In the genomic region with DNA sequence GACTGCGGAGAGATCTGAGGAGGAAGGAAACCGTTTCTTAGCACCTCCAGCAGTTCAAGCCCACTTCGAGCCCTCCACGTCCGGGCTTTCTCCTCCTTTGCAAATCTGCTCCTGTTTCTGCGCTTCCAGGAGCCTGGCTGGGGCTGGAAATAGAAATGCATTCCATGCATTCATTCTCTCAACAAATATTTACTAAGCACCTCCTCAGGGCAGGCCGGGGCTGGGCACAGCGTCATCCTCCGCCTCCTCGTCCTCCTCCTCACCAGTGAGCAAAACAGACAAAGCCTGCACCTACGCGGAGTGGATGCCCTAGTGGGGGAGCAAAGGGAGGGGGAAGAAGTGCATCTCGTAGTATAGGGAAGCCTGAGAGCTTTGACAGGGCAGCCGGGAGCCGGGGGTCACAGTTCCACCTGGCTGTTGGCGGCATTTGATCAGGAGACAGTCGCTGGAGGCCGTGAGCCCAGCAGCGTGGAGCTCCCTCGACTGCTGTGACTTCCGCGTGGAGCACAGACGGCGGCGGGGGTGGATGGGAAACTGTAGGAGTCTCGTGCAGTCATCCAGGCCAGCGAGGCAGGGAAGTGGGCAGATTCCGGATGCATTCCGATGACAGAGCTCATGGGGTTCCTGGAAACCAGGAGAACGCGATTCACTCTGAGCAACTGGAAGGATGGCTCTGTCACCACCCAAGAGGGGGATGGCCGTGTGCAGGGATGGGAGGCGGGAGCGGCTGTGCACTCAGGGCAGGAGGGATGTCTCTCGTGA, we compare ENCODE assay signal across 8 cellular contexts.
DNase-seq lines count a peak whose midpoint lies in the region; ATAC-seq, FAIRE-seq and TF ChIP-seq lines count a peak whose summit lies in the region.

No MANE protein-coding gene starts in this region.

- peaks cover 34% of the 10 kb centered on the region for H3K79me1 ChIP-seq in trophoblast cell (ENCODE audit: low read length)

- H3K23ac ChIP-seq in trophoblast cell (ENCODE audit: low read length), result no peak overlapping the region

- H2AFZ ChIP-seq in trophoblast cell (ENCODE audit: insufficient read depth, low read length, poor library complexity), result peak overlapping the region; percentile 12

- no CpG with 5 or more reads among the region's 35 CpGs for WGBS in trophoblast cell (ENCODE audit: extremely low coverage, insufficient coverage, insufficient read length)

- H3K4me1 ChIP-seq in NT2/D1 (ENCODE audit: insufficient read depth, insufficient read length) (peaks cover 25% of the 10 kb centered on the region), trophoblast cell (ENCODE audit: control insufficient read depth in 1 of 2, insufficient read depth in 2 of 2, low read length in 2 of 2) (peaks cover 21 to 31% of the 10 kb centered on the region in 2 experiments)

- H2BK12ac ChIP-seq in trophoblast cell (ENCODE audit: low read length), result peak overlapping the region; percentile 74

- H3K36me3 ChIP-seq in NT2/D1 (ENCODE audit: insufficient read depth, insufficient read length, low read length), result no peaks in the 10 kb centered on the region
- H3K36me3 ChIP-seq in trophoblast cell (ENCODE audit: control insufficient read depth in 1 of 2, insufficient read depth in 2 of 2, low read length in 2 of 2), result no peaks in the 10 kb centered on the region

- H3K4me3 ChIP-seq in NT2/D1 (ENCODE audit: insufficient read length, low read depth) (peak overlapping the region; percentile 31), fibroblast of the aortic adventitia (ENCODE audit: low read depth, low read length) (no peak overlapping the region), trophoblast cell (ENCODE audit: low read depth, low read length) (no peak overlapping the region)

- peak overlapping the region; percentile 93 for H3K27ac ChIP-seq in trophoblast cell (ENCODE audit: low read depth, low read length)

- peaks cover 7% of the 10 kb centered on the region; the same call in 1 of the 2 replicates for H3K9me3 ChIP-seq in NT2/D1 (ENCODE audit: insufficient read depth, low read length)
- H3K9me3 ChIP-seq in trophoblast cell (ENCODE audit: insufficient read depth, low read depth, low read length), result peaks cover 14% of the 10 kb centered on the region

- peak overlapping the region; percentile 0 for H4K12ac ChIP-seq in trophoblast cell (ENCODE audit: low read depth, low read length)

- peak overlapping the region; percentile 73 for H2BK5ac ChIP-seq in trophoblast cell (ENCODE audit: low read depth, low read length, poor library complexity)

- DNase-seq in DMS79 treated with DMSO at 0.1 percent for 48 hours (lab: John Stamatoyannopoulos, UW) (peak; percentile 49), NT2/D1 (ENCODE audit: low read depth, low spot score) (peak; percentile 68), fibroblast of the aortic adventitia (ENCODE audit: low read depth) (peak; percentile 67), trophoblast cell (peak; percentile 87 to 90), GM12892 (ENCODE audit: insufficient read length) (no peak), D341Med (ENCODE audit: low spot score) (no peak)

- H3K79me2 ChIP-seq in trophoblast cell (ENCODE audit: control insufficient read depth, insufficient read depth, low read length, poor library complexity), result no peaks in the 10 kb centered on the region

- H3K27me3 ChIP-seq in NT2/D1 (ENCODE audit: insufficient read depth, insufficient read length) (peaks cover 4% of the 10 kb centered on the region), trophoblast cell (ENCODE audit: insufficient read depth, low read length) (no peaks in the 10 kb centered on the region)

- H2AK5ac ChIP-seq in trophoblast cell (ENCODE audit: low read length), result no peak overlapping the region

- H4K8ac ChIP-seq in trophoblast cell (ENCODE audit: low read depth, low read length), result peak overlapping the region; percentile 68

- peak overlapping the region; percentile 54 for H3K4me2 ChIP-seq in trophoblast cell (ENCODE audit: low read length)

- H3K4ac ChIP-seq in trophoblast cell (ENCODE audit: low read depth, low read length), result no peak overlapping the region

- H4K91ac ChIP-seq in trophoblast cell (ENCODE audit: low read depth, low read length), result peak overlapping the region; percentile 80

- no peak for TF ChIP-seq CTCF in fibroblast of the aortic adventitia (IDR thresholded peaks at IDR 0.05; ENCODE audit: insufficient read depth, low read length)

- FAIRE-seq in GM12892 (lab: Jason Lieb, UNC), result no peak

- H3K14ac ChIP-seq in trophoblast cell (ENCODE audit: low read length), result peak overlapping the region; percentile 59

- ATAC-seq in GM18858 (IDR thresholded peaks at IDR 0.05; ENCODE audit: unreplicated experiment) (no peak), HG02938 (IDR thresholded peaks at IDR 0.05; ENCODE audit: unreplicated experiment) (no peak)

- H3K18ac ChIP-seq in trophoblast cell (ENCODE audit: low read length), result peak overlapping the region; percentile 56

- no peak for TF ChIP-seq POLR2A in GM12892 (IDR thresholded peaks at IDR 0.05; ENCODE audit: low read depth, low read length)

- H2BK120ac ChIP-seq in trophoblast cell (ENCODE audit: insufficient read depth, low read length, poor library complexity), result peak overlapping the region; percentile 91

- H3K9ac ChIP-seq in NT2/D1 (ENCODE audit: insufficient read length, low read depth) (peak overlapping the region; percentile 78), trophoblast cell (ENCODE audit: low read length) (no peak overlapping the region)

Comparison
In these comparisons a context has a peak if more than half of its experiments do, and no peak if none do; other contexts are left out.
1. DNase-seq: peak in DMS79 treated with DMSO at 0.1 percent for 48 hours (single experiment), NT2/D1 (single experiment), fibroblast of the aortic adventitia (single experiment) and trophoblast cell (2 of 2); none in GM12892 (single experiment) and D341Med (single experiment).